Comparison of ENCODE assay signal across 19 cellular contexts in the genomic region with DNA sequence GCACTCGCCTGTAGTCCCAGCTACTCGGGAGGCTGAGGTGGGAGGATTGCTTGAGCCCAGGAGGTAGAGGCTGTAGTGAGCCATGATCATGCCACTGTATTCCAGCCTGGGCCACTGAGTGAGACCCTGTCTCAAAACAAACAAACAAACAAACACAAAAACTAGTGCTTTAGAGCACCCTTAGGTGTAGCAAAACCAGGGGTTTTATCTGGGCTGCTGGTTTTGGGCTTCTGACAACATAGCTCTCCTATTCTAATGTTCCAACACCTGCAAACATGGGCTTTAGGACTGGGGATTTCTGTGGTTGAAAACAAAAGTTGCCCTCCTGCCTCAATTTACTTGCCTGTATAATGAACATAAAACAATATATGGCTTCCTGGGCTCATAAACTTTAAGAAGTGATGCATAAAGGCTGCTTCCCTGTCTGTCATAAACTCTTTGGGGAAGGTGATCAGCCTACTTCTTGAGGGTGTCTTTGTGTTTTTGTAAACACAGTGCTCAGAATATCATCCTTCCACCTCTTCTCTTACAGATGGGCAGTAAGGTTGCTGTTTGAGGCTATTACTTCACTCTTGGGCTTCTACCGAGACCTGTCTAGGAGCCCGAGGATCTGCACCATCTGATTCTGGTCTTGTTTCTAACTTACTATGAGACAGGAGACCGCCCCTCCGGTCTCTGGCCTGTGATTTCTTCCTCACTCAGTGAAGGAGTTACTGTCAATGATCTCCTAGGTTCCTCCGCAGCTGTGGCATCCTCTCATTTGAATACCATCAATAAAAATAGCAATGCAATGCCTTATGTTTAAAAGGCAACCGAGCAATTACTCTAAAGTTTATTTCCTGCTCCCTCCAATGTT.
"Had no signal": no experiment of that assay in that cellular context is flagged by ENCODE, and none has a peak within 500 bp of the region (broad histone marks: within the 10 kb centered on the region; RNA-seq: fewer than 3 reads in every experiment).

No MANE protein-coding gene starts in this region.

- H3K4me1 ChIP-seq: adrenal gland, gastrocnemius medialis, left ventricle myocardium inferior, suprapubic skin had no signal

- H3K4me3 ChIP-seq: adrenal gland, cardiac muscle cell, dorsolateral prefrontal cortex, gastrocnemius medialis, left ventricle myocardium inferior, skin epidermis, suprapubic skin had no signal

- H3K27ac ChIP-seq: adrenal gland, cardiac muscle cell, dorsolateral prefrontal cortex, gastrocnemius medialis, left ventricle myocardium inferior, skin epidermis, suprapubic skin had no signal

- ATAC-seq: gastrocnemius medialis; natural killer cell treated with Interleukin-12 subunit alpha and Interleukin-12 subunit beta and Interleukin-15 and Interleukin-18, amount 100 ng/mL, for 72 hours had no signal

- DNase-seq: activated CD4-positive, alpha-beta T cell treated with anti-CD3 and anti-CD28 coated beads, Interleukin-2, amount 50 U/mL, for 48 hours; activated CD4-positive, CD25-positive, alpha-beta regulatory T cell treated with anti-CD3 and anti-CD28 coated beads, Interleukin-2, amount 50 U/mL, for 72 hours; activated naive CD4-positive, alpha-beta T cell treated with anti-CD3 and anti-CD28 coated beads, Interleukin-2, amount 50 U/mL, for 16 hours; activated T-cell treated with anti-CD3 and anti-CD28 coated beads, Interleukin-2, amount 50 U/mL, for 1 hour; dorsolateral prefrontal cortex; endodermal cell; erythroblast; gastrocnemius medialis; left ventricle myocardium inferior; occipital lobe; stimulated activated CD4-positive, alpha-beta T cell treated with anti-CD3 and anti-CD28 coated beads, Interleukin-4, amount 100 ng/mL, for 24 hours; stimulated activated naive CD4-positive, alpha-beta T cell; T-helper 9 cell; trophoblast cell had no signal

- H3K9me3 ChIP-seq: adrenal gland, gastrocnemius medialis, left ventricle myocardium inferior, suprapubic skin had no signal

- H3K27me3 ChIP-seq: adrenal gland, gastrocnemius medialis, suprapubic skin had no signal

- H3K36me3 ChIP-seq: adrenal gland, cardiac muscle cell, gastrocnemius medialis, left ventricle myocardium inferior, suprapubic skin had no signal
